32 cellular contexts compared by ENCODE assay signal in genomic region chr20:52094693-52095092, GRCh38.
"Had no signal": no experiment of that assay in that cellular context is flagged by ENCODE, and none has a peak within 500 bp of the region (broad histone marks: within the 10 kb centered on the region; RNA-seq: fewer than 3 reads in every experiment).

No MANE protein-coding gene starts in this region.

- H3K4me1 Mint-ChIP-seq: activated B cell treated with CpG ODN at 0.5 μM for 24 hours; activated T-helper 17 cell treated with anti-CD3 and anti-CD28 coated beads, Interleukin-2, amount 50 U/mL, for 72 hours; central memory CD8-positive, alpha-beta T cell had no signal

- H3K9me3 Mint-ChIP-seq: activated B cell treated with CpG ODN at 0.5 μM for 24 hours; activated CD8-positive, alpha-beta T cell treated with anti-CD3 and anti-CD28 coated beads for 36 hours; activated T-cell treated with anti-CD3 and anti-CD28 coated beads, Interleukin-2, amount 50 U/mL, for 4 hours; activated T-helper 17 cell treated with anti-CD3 and anti-CD28 coated beads, Interleukin-2, amount 50 U/mL, for 72 hours; central memory CD8-positive, alpha-beta T cell; dendritic cell treated with granulocyte-macrophage colony-stimulating factor and Interleukin-4, amounts not matched to agents 40 ng/mL and 50 ng/mL, for 4 days; effector memory CD8-positive, alpha-beta T cell; T-helper 2 cell treated with Interferon-gamma antibody and Interleukin-4, amounts not matched to agents 5 μg/mL and 100 μg/mL, for 36 hours had no signal

- DNase-seq: activated B cell treated with CpG ODN at 0.5 μM for 24 hours; activated CD4-positive, alpha-beta T cell treated with anti-CD3 and anti-CD28 coated beads for 48 hours; activated CD4-positive, alpha-beta T cell treated with anti-CD3 and anti-CD28 coated beads, Interleukin-2, amount 50 U/mL, for 1 hour; activated CD4-positive, alpha-beta T cell treated with anti-CD3 and anti-CD28 coated beads, Interleukin-2, amount 50 U/mL, for 48 hours; activated CD8-positive, alpha-beta memory T cell treated with anti-CD3 and anti-CD28 coated beads for 24 hours; activated CD8-positive, alpha-beta T cell treated with anti-CD3 and anti-CD28 coated beads for 36 hours; activated effector memory CD4-positive, alpha-beta T cell treated with Interleukin-2 at 50 U/mL for 16 hours; activated gamma-delta T cell treated with Interleukin-2 at 50 U/mL for 16 hours; activated naive CD4-positive, alpha-beta T cell treated with anti-CD3 and anti-CD28 coated beads, Interleukin-2, amount 50 U/mL, for 16 hours; activated naive CD4-positive, alpha-beta T cell treated with Interleukin-2 at 50 U/mL for 16 hours; activated T-cell treated with anti-CD3 and anti-CD28 coated beads, Interleukin-2, amount 50 U/mL, for 4 hours; amniotic stem cell; anterior cingulate cortex; brain microvascular endothelial cell; dorsolateral prefrontal cortex; effector memory CD8-positive, alpha-beta T cell; erythroblast; foreskin melanocyte; heart right ventricle; T-helper 17 cell; T1000; WERI-Rb-1 had no signal

- H3K27ac ChIP-seq: brain microvascular endothelial cell, coronary artery, dorsolateral prefrontal cortex, esophagus muscularis mucosa, gastroesophageal sphincter, heart right ventricle, WERI-Rb-1 had no signal

- FAIRE-seq: astrocyte had no signal

- H3K27me3 ChIP-seq: brain microvascular endothelial cell, dorsolateral prefrontal cortex, esophagus muscularis mucosa, gastroesophageal sphincter, heart right ventricle had no signal

- ATAC-seq: activated CD4-positive, CD25-positive, alpha-beta regulatory T cell treated with anti-CD3 and anti-CD28 coated beads, Interleukin-2, amount 50 U/mL, for 24 hours; activated CD8-positive, alpha-beta T cell treated with anti-CD3 and anti-CD28 coated beads for 36 hours; activated T-cell treated with anti-CD3 and anti-CD28 coated beads, Interleukin-2, amount 50 U/mL, for 4 hours; activated T-helper 17 cell treated with anti-CD3 and anti-CD28 coated beads, Interleukin-2, amount 50 U/mL, for 72 hours; effector memory CD8-positive, alpha-beta T cell; gastroesophageal sphincter; heart right ventricle; T-helper 17 cell had no signal

- H3K4me3 Mint-ChIP-seq: activated B cell treated with CpG ODN at 0.5 μM for 24 hours; activated CD8-positive, alpha-beta T cell treated with anti-CD3 and anti-CD28 coated beads for 36 hours; activated naive CD8-positive, alpha-beta T cell; activated T-cell treated with anti-CD3 and anti-CD28 coated beads, Interleukin-2, amount 50 U/mL, for 4 hours; activated T-helper 17 cell treated with anti-CD3 and anti-CD28 coated beads, Interleukin-2, amount 50 U/mL, for 72 hours; central memory CD8-positive, alpha-beta T cell; dendritic cell treated with granulocyte-macrophage colony-stimulating factor and Interleukin-4, amounts not matched to agents 40 ng/mL and 50 ng/mL, for 4 days; effector memory CD8-positive, alpha-beta T cell; T-helper 17 cell; T-helper 2 cell treated with Interferon-gamma antibody and Interleukin-4, amounts not matched to agents 5 μg/mL and 100 μg/mL, for 36 hours had no signal

- H3K27ac Mint-ChIP-seq: activated B cell treated with CpG ODN at 0.5 μM for 24 hours; activated CD8-positive, alpha-beta T cell treated with anti-CD3 and anti-CD28 coated beads for 36 hours; activated naive CD8-positive, alpha-beta T cell; activated T-helper 17 cell treated with anti-CD3 and anti-CD28 coated beads, Interleukin-2, amount 50 U/mL, for 72 hours; dendritic cell treated with granulocyte-macrophage colony-stimulating factor and Interleukin-4, amounts not matched to agents 40 ng/mL and 50 ng/mL, for 4 days; effector memory CD8-positive, alpha-beta T cell; T-helper 17 cell; T-helper 2 cell treated with Interferon-gamma antibody and Interleukin-4, amounts not matched to agents 5 μg/mL and 100 μg/mL, for 36 hours had no signal

- H3K4me1 ChIP-seq: esophagus muscularis mucosa, gastroesophageal sphincter, heart right ventricle had no signal

- H3K27me3 Mint-ChIP-seq: activated B cell treated with CpG ODN at 0.5 μM for 24 hours; activated CD8-positive, alpha-beta T cell treated with anti-CD3 and anti-CD28 coated beads for 36 hours; activated naive CD8-positive, alpha-beta T cell; activated T-helper 17 cell treated with anti-CD3 and anti-CD28 coated beads, Interleukin-2, amount 50 U/mL, for 72 hours; central memory CD8-positive, alpha-beta T cell; dendritic cell treated with granulocyte-macrophage colony-stimulating factor and Interleukin-4, amounts not matched to agents 40 ng/mL and 50 ng/mL, for 4 days; effector memory CD8-positive, alpha-beta T cell; T-helper 17 cell had no signal
